In genomic region chr9:128992995-128993394, GRCh38 we compare ENCODE assay signal across 10 cellular contexts.
DNase-seq lines count a peak whose midpoint lies in the region; ATAC-seq and TF ChIP-seq lines count a peak whose summit lies in the region.
"Had no signal": no experiment of that assay in that cellular context is flagged by ENCODE, and none has a peak within 500 bp of the region (broad histone marks: within the 10 kb centered on the region; RNA-seq: fewer than 3 reads in every experiment).

No MANE protein-coding gene starts in this region.

- POLR2A ChIA-PET in HEK293 (lab: Yijun Ruan, JAX): interaction anchor here (0.8 kb wide), 1 partner anchor 9 kb away, joined by 3 read pairs; no protein-coding TSS in a partner anchor

- CTCF ChIA-PET in HEK293 (lab: Yijun Ruan, JAX): interaction anchor here (0.6 to 1.1 kb wide), 4 partner anchors 13 to 358 kb away, joined by 3 to 6 read pairs (median 3); no protein-coding TSS in a partner anchor

- H3K36me3 ChIP-seq in HEK293 (ENCODE audit: control insufficient read depth in 2 of 2, insufficient read depth in 1 of 2, low read length in 2 of 2): peaks cover 24 to 82% of the 10 kb centered on the region in 2 experiments

- H3K4me1 ChIP-seq in HEK293 (ENCODE audit: control insufficient read depth, insufficient read depth, low read length): no peaks in the 10 kb centered on the region

- DNase-seq in globus pallidus (ENCODE audit: low spot score) (peak; percentile 81), retinal pigment epithelial cell (ENCODE audit: low read depth) (no peak), NCI-H524 treated with DMSO at 0.1 percent for 48 hours (lab: John Stamatoyannopoulos, UW) (no peak), NCI-H187 (lab: John Stamatoyannopoulos, UW) (no peak)
- DNase-seq: SHP77 treated with DMSO at 0.1 percent for 48 hours had no signal

- TF ChIP-seq CTCF in HEK293 (tag by site-specific recombination; IDR thresholded peaks at IDR 0.05) (peak; percentile 67), VCaP (conservative IDR thresholded peaks at IDR 0.05) (peak; percentile 52), retinal pigment epithelial cell (conservative IDR thresholded peaks at IDR 0.05; ENCODE audit: low read depth, low read length) (peak; percentile 37)

- H3K4me3 ChIP-seq in HEK293 (ENCODE audit: low read depth, low read length) (no peak overlapping the region), retinal pigment epithelial cell (ENCODE audit: low read length) (no peak overlapping the region)

- H3K9me3 ChIP-seq in HEK293 (ENCODE audit: control insufficient read depth, insufficient read depth, low read depth, low read length): no peaks in the 10 kb centered on the region
- H3K9me3 ChIP-seq: neutrophil had no signal

- no peak overlapping the region for H3K27ac ChIP-seq in HEK293 (ENCODE audit: extremely low read depth, low read depth, low read length)
- no peak overlapping the region for H3K27ac ChIP-seq in VCaP
- H3K27ac ChIP-seq: neutrophil had no signal

- no peak for ATAC-seq in HG03469 (IDR thresholded peaks at IDR 0.05; ENCODE audit: unreplicated experiment)
- no peak for ATAC-seq in GM19467 (IDR thresholded peaks at IDR 0.05; ENCODE audit: unreplicated experiment)

TF ChIP-seq in HEK293, 187 proteins besides CTCF, POLR2A, EP300 and RAD21:
- TF ChIP-seq ZNF488 (tag by site-specific recombination; IDR thresholded peaks at IDR 0.05): no peak
- TF ChIP-seq ZNF426 (tag by site-specific recombination; IDR thresholded peaks at IDR 0.05): no peak
- TF ChIP-seq ZNF433 (tag by site-specific recombination; IDR thresholded peaks at IDR 0.05; ENCODE audit: low read depth): no peak
- no peak for TF ChIP-seq ZNF664 (tag by site-specific recombination; IDR thresholded peaks at IDR 0.05)
- no peak for TF ChIP-seq MEIS1 (CRISPR knock-in tag; IDR thresholded peaks at IDR 0.05; ENCODE audit: borderline replicate concordance)
- TF ChIP-seq ZNF777 (tag by site-specific recombination; IDR thresholded peaks at IDR 0.05; ENCODE audit: borderline replicate concordance): no peak
- TF ChIP-seq ZNF48 (tag by site-specific recombination; IDR thresholded peaks at IDR 0.05): no peak
- TF ChIP-seq ZNF169 (tag by site-specific recombination; IDR thresholded peaks at IDR 0.05): no peak
- no peak for TF ChIP-seq ZSCAN30 (tag by site-specific recombination; IDR thresholded peaks at IDR 0.05)
- TF ChIP-seq ZBTB20 (tag by site-specific recombination; IDR thresholded peaks at IDR 0.05): no peak
- no peak for TF ChIP-seq GFI1B (tag by site-specific recombination; IDR thresholded peaks at IDR 0.05)
- no peak for TF ChIP-seq ZNF121 (tag by site-specific recombination; IDR thresholded peaks at IDR 0.05)
- TF ChIP-seq ZNF202 (tag by site-specific recombination; IDR thresholded peaks at IDR 0.05; ENCODE audit: borderline replicate concordance): no peak
- no peak for TF ChIP-seq ZNF132 (tag by site-specific recombination; IDR thresholded peaks at IDR 0.05; ENCODE audit: borderline replicate concordance)
- TF ChIP-seq ZBTB11 (tag by site-specific recombination; conservative IDR thresholded peaks at IDR 0.05; ENCODE audit: low read depth): no peak
- TF ChIP-seq ZNF677 (tag by site-specific recombination; IDR thresholded peaks at IDR 0.05): no peak
- TF ChIP-seq HIC1 (tag by site-specific recombination; IDR thresholded peaks at IDR 0.05): no peak
- no peak for TF ChIP-seq ZNF311 (tag by site-specific recombination; IDR thresholded peaks at IDR 0.05; ENCODE audit: borderline replicate concordance)
- TF ChIP-seq HOXC10 (CRISPR knock-in tag; IDR thresholded peaks at IDR 0.05): no peak
- no peak for TF ChIP-seq ZNF660 (tag by site-specific recombination; IDR thresholded peaks at IDR 0.05)
TF ChIP-seq in HEK293: peak in this region for 0.
